ENCODE assay signal across 15 cellular contexts in the genomic region with DNA sequence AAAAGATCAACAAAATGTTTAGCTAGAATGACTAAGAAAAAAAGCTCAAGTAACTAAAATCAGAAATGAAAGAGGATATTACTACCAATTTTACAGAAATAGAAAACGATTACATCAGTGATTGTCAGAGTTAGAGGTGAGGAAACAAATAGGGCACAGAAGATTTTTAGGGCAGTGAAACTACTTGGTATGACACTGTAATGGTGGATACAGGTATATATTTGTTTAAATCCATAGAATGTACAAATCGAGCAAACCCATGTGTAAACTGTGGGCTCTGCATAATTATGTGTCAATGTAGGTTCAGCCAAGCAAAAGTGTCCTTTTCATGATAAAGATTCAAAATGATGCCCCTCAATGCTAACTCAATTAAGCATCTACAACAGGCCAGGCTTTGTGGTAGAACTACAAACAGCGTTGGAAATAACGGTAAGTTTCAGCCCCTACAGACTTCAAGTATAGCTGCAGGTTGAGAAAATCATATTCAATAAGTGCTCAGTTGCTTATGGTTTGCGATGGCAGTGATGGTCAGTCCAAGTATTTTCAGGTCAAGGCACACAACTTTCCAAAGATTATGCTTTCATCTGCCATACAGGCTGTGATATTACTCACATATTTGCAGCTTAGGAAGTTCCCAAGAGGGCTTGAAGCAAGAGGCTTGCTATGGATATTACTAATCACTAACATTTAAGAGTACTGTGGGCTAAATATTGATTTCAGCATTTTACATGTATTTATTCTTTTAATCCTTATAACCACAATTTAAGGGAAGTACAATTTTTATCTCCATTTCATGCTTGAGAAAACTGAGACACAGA.
DNase-seq lines count a peak whose midpoint lies in the region; ATAC-seq lines count a peak whose summit lies in the region.
"Had no signal": no experiment of that assay in that cellular context is flagged by ENCODE, and none has a peak within 500 bp of the region (broad histone marks: within the 10 kb centered on the region; RNA-seq: fewer than 3 reads in every experiment).

No MANE protein-coding gene starts in this region.

- H3K4me1 Mint-ChIP-seq in activated T-cell treated with anti-CD3 and anti-CD28 coated beads, Interleukin-2, amount 50 U/mL, for 72 hours (ENCODE audit: low read depth): peaks cover 26% of the 10 kb centered on the region

- no peak overlapping the region for H4K91ac ChIP-seq in neuronal stem cell (ENCODE audit: low read depth, low read length, poor library complexity)

- no peak overlapping the region for H3K9ac ChIP-seq in neuronal stem cell (ENCODE audit: low read depth, low read length, poor library complexity)

- no peak overlapping the region for H3K4ac ChIP-seq in neuronal stem cell (ENCODE audit: low read length)

- 85% methylated on average over 5 of the region's 5 CpGs for WGBS in right cardiac atrium
- WGBS in neuronal stem cell (ENCODE audit: extremely low coverage in 2 of 2, insufficient read length in 2 of 2, insufficient replicate concordance in 1 of 2), 2 donors: no CpG with 5 or more reads among the region's 5 CpGs

- no peak overlapping the region for H3K18ac ChIP-seq in neuronal stem cell (ENCODE audit: low read length)

- H3K27me3 Mint-ChIP-seq in activated T-cell treated with anti-CD3 and anti-CD28 coated beads, Interleukin-2, amount 50 U/mL, for 72 hours (ENCODE audit: low read depth): no peaks in the 10 kb centered on the region
- H3K27me3 Mint-ChIP-seq: type B pancreatic cell had no signal

- no peak overlapping the region for H3K23ac ChIP-seq in neuronal stem cell (ENCODE audit: low read depth, low read length, poor library complexity)

- intact Hi-C loops in right cardiac atrium (cut with DNase I): no loop called here

- no peaks in the 10 kb centered on the region for H3K4me1 ChIP-seq in right cardiac atrium (ENCODE audit: control insufficient read depth, insufficient read depth, low read length)
- H3K4me1 ChIP-seq in neuronal stem cell (ENCODE audit: control insufficient read depth in 2 of 2, insufficient read depth in 1 of 2, low read depth in 1 of 2, low read length in 2 of 2): no peaks in the 10 kb centered on the region
- H3K4me1 ChIP-seq: esophagus muscularis mucosa had no signal

- H3K36me3 ChIP-seq in neuronal stem cell (replicated peaks in 1 of 2; ENCODE audit: control insufficient read depth in 2 of 2, insufficient read depth in 2 of 2, low read length in 2 of 2): no peaks in the 10 kb centered on the region
- H3K36me3 ChIP-seq: esophagus muscularis mucosa had no signal

- no peak overlapping the region for H3K14ac ChIP-seq in neuronal stem cell (ENCODE audit: low read length)

- H3K27me3 ChIP-seq in right cardiac atrium (ENCODE audit: control insufficient read depth, insufficient read depth): no peaks in the 10 kb centered on the region
- H3K27me3 ChIP-seq in neuronal stem cell (ENCODE audit: control insufficient read depth in 3 of 3, insufficient read depth in 3 of 3, low read depth in 1 of 3, low read length in 3 of 3): no peaks in the 10 kb centered on the region
- H3K27me3 ChIP-seq: esophagus muscularis mucosa had no signal

- no peak overlapping the region for H2BK15ac ChIP-seq in neuronal stem cell (ENCODE audit: low read length)

- peaks cover 20 to 25% of the 10 kb centered on the region in 2 donors for H3K9me3 Mint-ChIP-seq in activated T-cell treated with anti-CD3 and anti-CD28 coated beads, Interleukin-2, amount 50 U/mL, for 72 hours
- H3K9me3 Mint-ChIP-seq: type B pancreatic cell had no signal

- H3K4me3 ChIP-seq in right cardiac atrium (ENCODE audit: low read length): no peak overlapping the region
- no peak overlapping the region for H3K4me3 ChIP-seq in neuronal stem cell (ENCODE audit: low read length in 2 of 2)
- H3K4me3 ChIP-seq: esophagus muscularis mucosa, PC-9 had no signal

- no peak overlapping the region for H2BK5ac ChIP-seq in neuronal stem cell (ENCODE audit: low read length)

- DNase-seq in activated T-cell treated with anti-CD3 and anti-CD28 coated beads, Interleukin-2, amount 50 U/mL, for 72 hours: peak; percentile 3 to 8
- DNase-seq in right cardiac atrium: no peak
- no peak for DNase-seq in left lobe of liver (ENCODE audit: low spot score)
- no peak for DNase-seq in NCI-H774 (lab: John Stamatoyannopoulos, UW)
- DNase-seq in neuronal stem cell (ENCODE audit: low spot score): no peak
- DNase-seq: DND-41, HCEC 1CT, kidney, nucleus accumbens, PC-9 had no signal

- ATAC-seq in GM18867 (IDR thresholded peaks at IDR 0.05; ENCODE audit: unreplicated experiment) (peak; percentile 50), GM21423 (IDR thresholded peaks at IDR 0.05; ENCODE audit: unreplicated experiment) (peak; percentile 28), HG03135 (IDR thresholded peaks at IDR 0.05; ENCODE audit: unreplicated experiment) (peak; percentile 41), right cardiac atrium (no peak), left lobe of liver (no peak)
- ATAC-seq in activated T-cell treated with anti-CD3 and anti-CD28 coated beads, Interleukin-2, amount 50 U/mL, for 72 hours (replicated peaks in 1 of 2): peak; percentile 9 to 28

- no peak overlapping the region for H2AFZ ChIP-seq in neuronal stem cell (ENCODE audit: low read length)
- H2AFZ ChIP-seq: PC-9 had no signal

- no peaks in the 10 kb centered on the region for H3K79me1 ChIP-seq in neuronal stem cell (ENCODE audit: low read depth, low read length)

- H3K4me2 ChIP-seq in neuronal stem cell (ENCODE audit: insufficient read depth, low read length, poor library complexity, severe bottlenecking): no peak overlapping the region
- H3K4me2 ChIP-seq: PC-9 had no signal

- no peak overlapping the region for H2AK5ac ChIP-seq in neuronal stem cell (ENCODE audit: low read depth, low read length)

- H2BK12ac ChIP-seq in neuronal stem cell (ENCODE audit: low read length): no peak overlapping the region

- H3K9me3 ChIP-seq in right cardiac atrium (ENCODE audit: control insufficient read depth, low read length): no peaks in the 10 kb centered on the region
- no peaks in the 10 kb centered on the region for H3K9me3 ChIP-seq in neuronal stem cell (replicated peaks in 1 of 2; ENCODE audit: control insufficient read depth in 2 of 2, insufficient read depth in 1 of 2, low read depth in 1 of 2, low read length in 2 of 2)

- H4K8ac ChIP-seq in neuronal stem cell (ENCODE audit: low read depth, low read length): no peak overlapping the region

- no peak overlapping the region for H2BK120ac ChIP-seq in neuronal stem cell (ENCODE audit: low read depth, low read length)

- H3K27ac ChIP-seq in right cardiac atrium (ENCODE audit: low read length) (no peak overlapping the region), neuronal stem cell (replicated peaks; ENCODE audit: low read length) (no peak overlapping the region)
- H3K27ac ChIP-seq: esophagus muscularis mucosa, PC-9 had no signal

- H3K4me3 Mint-ChIP-seq in activated T-cell treated with anti-CD3 and anti-CD28 coated beads, Interleukin-2, amount 50 U/mL, for 72 hours: peak overlapping the region; percentile 27 to 64
- H3K4me3 Mint-ChIP-seq: type B pancreatic cell had no signal

- peaks cover 30 to 52% of the 10 kb centered on the region in 2 donors for H3K36me3 Mint-ChIP-seq in activated T-cell treated with anti-CD3 and anti-CD28 coated beads, Interleukin-2, amount 50 U/mL, for 72 hours (ENCODE audit: insufficient read depth in 2 of 2)
- H3K36me3 Mint-ChIP-seq: type B pancreatic cell had no signal

- H3K27ac Mint-ChIP-seq in activated T-cell treated with anti-CD3 and anti-CD28 coated beads, Interleukin-2, amount 50 U/mL, for 72 hours: peak overlapping the region; percentile 98
- H3K27ac Mint-ChIP-seq: type B pancreatic cell had no signal

Comparison
In these comparisons a context has a peak if more than half of its experiments do, and no peak if none do; other contexts are left out.
1. ATAC-seq: peak in GM18867 (single experiment), GM21423 (single experiment), HG03135 (single experiment) and activated T-cell treated with anti-CD3 and anti-CD28 coated beads, Interleukin-2, amount 50 U/mL, for 72 hours (2 of 2); none in right cardiac atrium (0 of 2) and left lobe of liver (single experiment).
2. DNase-seq: peak in activated T-cell treated with anti-CD3 and anti-CD28 coated beads, Interleukin-2, amount 50 U/mL, for 72 hours (2 of 2); none in right cardiac atrium (0 of 3), left lobe of liver (single experiment), NCI-H774 (single experiment) and neuronal stem cell (single experiment).